Comparison of ENCODE assay signal across 24 cellular contexts in genomic region chr9:117392992-117393391, GRCh38. TPM values are rescaled to one million over a fixed set of nuclear protein-coding genes. Genes with fewer than 3 reads are reported as not detected.
DNase-seq lines count a peak whose midpoint lies in the region; TF ChIP-seq lines count a peak whose summit lies in the region.
"Had no signal": no experiment of that assay in that cellular context is flagged by ENCODE, and none has a peak within 500 bp of the region (broad histone marks: within the 10 kb centered on the region; RNA-seq: fewer than 3 reads in every experiment).

No MANE protein-coding gene starts in this region.

- no peaks in the 10 kb centered on the region for H3K36me3 ChIP-seq in esophagus squamous epithelium
- H3K36me3 ChIP-seq: BLaER1 treated with 17β-estradiol and CSF1 and Interleukin-3, amounts not matched to agents 10 nM and 100 nM had no signal

- H3K27me3 Mint-ChIP-seq in progenitor cell of endocrine pancreas (no peaks in the 10 kb centered on the region), chondrocyte (ENCODE audit: low read depth) (peaks cover 4% of the 10 kb centered on the region)
- H3K27me3 Mint-ChIP-seq: CD4-positive, alpha-beta memory T cell had no signal

- no peaks in the 10 kb centered on the region for H3K36me3 Mint-ChIP-seq in progenitor cell of endocrine pancreas (ENCODE audit: insufficient read depth)
- H3K36me3 Mint-ChIP-seq in chondrocyte (ENCODE audit: low read depth): no peaks in the 10 kb centered on the region
- H3K36me3 Mint-ChIP-seq: CD4-positive, alpha-beta memory T cell had no signal

- no peaks in the 10 kb centered on the region for H3K9me3 ChIP-seq in esophagus squamous epithelium
- H3K9me3 ChIP-seq: BLaER1 treated with 17β-estradiol and CSF1 and Interleukin-3, amounts not matched to agents 10 nM and 100 nM; Caco-2 had no signal

- H3K27ac Mint-ChIP-seq in progenitor cell of endocrine pancreas (no peak overlapping the region), chondrocyte (ENCODE audit: unreplicated experiment) (no peak overlapping the region)
- H3K27ac Mint-ChIP-seq: CD4-positive, alpha-beta memory T cell; HFFc6 had no signal

- no peaks in the 10 kb centered on the region for H3K27me3 ChIP-seq in esophagus squamous epithelium
- H3K27me3 ChIP-seq: BLaER1 treated with 17β-estradiol and CSF1 and Interleukin-3, amounts not matched to agents 10 nM and 100 nM had no signal

- TF ChIP-seq POLR2A in esophagus squamous epithelium (IDR thresholded peaks at IDR 0.05): no peak

- no peaks in the 10 kb centered on the region for H3K9me3 Mint-ChIP-seq in progenitor cell of endocrine pancreas (ENCODE audit: low read depth)
- H3K9me3 Mint-ChIP-seq in chondrocyte (ENCODE audit: low read depth): no peaks in the 10 kb centered on the region

- TF ChIP-seq CTCF in progenitor cell of endocrine pancreas (IDR thresholded peaks at IDR 0.05; ENCODE audit: unreplicated experiment): peak; percentile 29
- no peak for TF ChIP-seq CTCF in chondrocyte (IDR thresholded peaks at IDR 0.05)
- TF ChIP-seq CTCF in esophagus squamous epithelium (IDR thresholded peaks at IDR 0.05): no peak

- H3K4me3 ChIP-seq in esophagus squamous epithelium: no peak overlapping the region
- H3K4me3 ChIP-seq: BLaER1 treated with 17β-estradiol and CSF1 and Interleukin-3, amounts not matched to agents 10 nM and 100 nM; K562 had no signal

- no peak overlapping the region for H3K27ac ChIP-seq in esophagus squamous epithelium
- H3K27ac ChIP-seq: 22Rv1; BLaER1 treated with 17β-estradiol and CSF1 and Interleukin-3, amounts not matched to agents 10 nM and 100 nM; HL-60 had no signal

- intact Hi-C loops in esophagus squamous epithelium (cut with DNase I): no loop called here

- H3K4me1 Mint-ChIP-seq in progenitor cell of endocrine pancreas (ENCODE audit: low read depth) (peaks cover 43% of the 10 kb centered on the region), chondrocyte (ENCODE audit: low read depth) (no peaks in the 10 kb centered on the region)
- H3K4me1 Mint-ChIP-seq: CD4-positive, alpha-beta memory T cell had no signal

- WGBS in esophagus squamous epithelium, 2 donors: 60 to 66% methylated on average over 2 of the region's 2 CpGs

- peak; percentile 11 for DNase-seq in DMS53 (lab: John Stamatoyannopoulos, UW)
- no peak for DNase-seq in DMS53 treated with DMSO at 0.1 percent for 48 hours (lab: John Stamatoyannopoulos, UW; ENCODE audit: unreplicated experiment)
- DNase-seq in ecto neural progenitor cell (ENCODE audit: low spot score): peak; percentile 50
- DNase-seq in iPS-NIHi7 (ENCODE audit: extremely low spot score): peak; percentile 45
- no peak for DNase-seq in progenitor cell of endocrine pancreas (ENCODE audit: low spot score, unreplicated experiment)
- no peak for DNase-seq in activated CD8-positive, alpha-beta memory T cell treated with anti-CD3 and anti-CD28 coated beads, Interleukin-2, amount 50 U/mL, for 48 hours
- no peak for DNase-seq in chondrocyte (ENCODE audit: low spot score)
- DNase-seq in esophagus squamous epithelium (lab: John Stamatoyannopoulos, UW): no peak
- DNase-seq: ACHN; Caco-2; CD4-positive, alpha-beta memory T cell; DMS 273 treated with DMSO at 0.1 percent for 48 hours; HFFc6; MM.1S; NCI-H1092 treated with DMSO at 0.1 percent for 48 hours; NCI-H1436 treated with DMSO at 0.1 percent for 48 hours; NCI-H1930; NCI-H2227 treated with DMSO at 0.1 percent for 48 hours; NCI-H510A; NCI-H748 treated with DMSO at 0.1 percent for 48 hours had no signal

- H3K4me1 ChIP-seq in esophagus squamous epithelium: no peaks in the 10 kb centered on the region
- H3K4me1 ChIP-seq: Caco-2 had no signal

- H3K4me3 Mint-ChIP-seq in progenitor cell of endocrine pancreas (ENCODE audit: low read depth): no peak overlapping the region
- no peak overlapping the region for H3K4me3 Mint-ChIP-seq in chondrocyte (ENCODE audit: unreplicated experiment)
- H3K4me3 Mint-ChIP-seq: HFFc6 had no signal

RNA-seq across cellular contexts. Expression of gene ASTN2, which starts 21.9 kb away (rescaled TPM):
- 27.1 and 29.0 TPM in 2 replicates for total RNA-seq in progenitor cell of endocrine pancreas
- total RNA-seq in chondrocyte: 3.2 to 5.4 TPM (median 3.6 TPM) in 3 replicates
- 1 to 10 TPM in 1 of 4 donors, under 1 TPM in 2, not detected in 1; 0.13 to 1.9 (median 0.27) TPM for total RNA-seq in esophagus squamous epithelium

Comparison
In these comparisons a context has a peak if more than half of its experiments do, and no peak if none do; other contexts are left out.
1. DNase-seq: peak in DMS53 (single experiment), ecto neural progenitor cell (single experiment) and iPS-NIHi7 (single experiment); none in DMS53 treated with DMSO at 0.1 percent for 48 hours (single experiment), progenitor cell of endocrine pancreas (single experiment), activated CD8-positive, alpha-beta memory T cell treated with anti-CD3 and anti-CD28 coated beads, Interleukin-2, amount 50 U/mL, for 48 hours (single experiment), chondrocyte (single experiment) and esophagus squamous epithelium (single experiment).